Comparison of ENCODE assay signal across 18 cellular contexts in the genomic region with DNA sequence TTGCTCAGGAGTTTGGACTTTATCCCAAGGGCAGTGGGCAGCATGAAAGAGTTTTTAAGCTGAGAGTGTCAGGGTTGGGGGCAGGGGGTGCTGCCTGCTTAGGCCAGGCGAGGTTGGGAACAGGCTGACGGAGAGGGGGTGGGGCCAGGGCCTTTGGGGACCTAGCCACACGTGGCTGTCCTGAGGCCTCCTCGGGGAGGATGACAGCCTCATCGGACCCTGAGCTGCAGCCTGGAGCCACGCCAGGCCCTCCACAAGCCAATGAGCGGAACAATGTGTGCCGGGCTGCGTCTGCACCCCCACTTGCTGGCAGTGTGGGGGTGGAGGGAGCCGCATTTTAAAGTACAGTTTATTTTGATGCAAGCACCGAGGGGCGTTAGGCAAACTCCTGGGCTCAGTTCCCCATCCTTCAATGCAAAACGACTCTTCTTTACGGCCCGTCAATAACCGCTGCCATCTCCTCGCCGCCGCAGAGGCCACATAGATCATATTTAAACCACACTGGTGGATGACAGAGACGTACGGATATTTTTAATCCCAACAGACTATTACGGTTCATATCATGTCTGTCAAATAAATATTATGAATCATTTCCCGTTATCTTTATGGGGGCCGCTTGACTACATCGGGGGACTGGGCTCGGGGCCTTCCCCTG. TPM values are rescaled to one million over a fixed set of nuclear protein-coding genes. Genes with fewer than 3 reads are reported as not detected.
A peak's percentile ranks its signal among the peaks of the same experiment; 100 is the strongest.
DNase-seq lines count a peak whose midpoint lies in the region; ATAC-seq and TF ChIP-seq lines count a peak whose summit lies in the region.
"Had no signal": no experiment of that assay in that cellular context is flagged by ENCODE, and none has a peak within 500 bp of the region (broad histone marks: within the 10 kb centered on the region; RNA-seq: fewer than 3 reads in every experiment).

No MANE protein-coding gene starts in this region.

- H3K27ac ChIP-seq in tibial artery (no peak overlapping the region), PC-9 (no peak overlapping the region)
- H3K27ac ChIP-seq: 22Rv1, brain microvascular endothelial cell, C4-2B, esophagus squamous epithelium, transverse colon had no signal

- H3K27me3 Mint-ChIP-seq in mesothelial cell of epicardium (ENCODE audit: low read depth) = peaks cover 8% of the 10 kb centered on the region
- H3K27me3 Mint-ChIP-seq in immature natural killer cell (ENCODE audit: low read depth in 3 of 3) = peaks cover 0 to 7% (median 3%) of the 10 kb centered on the region in 3 donors

- no peak overlapping the region for H3K27ac Mint-ChIP-seq in mesothelial cell of epicardium
- H3K27ac Mint-ChIP-seq in immature natural killer cell = no peak overlapping the region

- TF ChIP-seq CTCF in mesothelial cell of epicardium (IDR thresholded peaks at IDR 0.05; ENCODE audit: unreplicated experiment) = no peak
- no peak for TF ChIP-seq CTCF in tibial artery (IDR thresholded peaks at IDR 0.05)
- no peak for TF ChIP-seq CTCF in PC-9 (conservative IDR thresholded peaks at IDR 0.05)

- no peaks in the 10 kb centered on the region for H4K20me1 ChIP-seq in PC-9 (ENCODE audit: insufficient read depth)

- ATAC-seq in Right ventricle myocardium superior (ENCODE audit: poor library complexity) = no peak

- no peak overlapping the region for H3K4me3 ChIP-seq in tibial artery
- no peak overlapping the region for H3K4me3 ChIP-seq in PC-9
- H3K4me3 ChIP-seq: dorsolateral prefrontal cortex, esophagus squamous epithelium, transverse colon had no signal

- CTCF ChIA-PET in PC-9 (lab: Charles Lee) = interaction anchor here (0.6 kb wide), 2 partner anchors 518 to 583 kb away, joined by 3 to 11 read pairs; partner anchors contain the start of gene SARDH

- H3K4me1 Mint-ChIP-seq in mesothelial cell of epicardium (peaks cover 57% of the 10 kb centered on the region), immature natural killer cell (peaks cover 6% of the 10 kb centered on the region in 2 donors)

- H2AFZ ChIP-seq in PC-9 = no peak overlapping the region

- H3K4me2 ChIP-seq in PC-9 = no peak overlapping the region

- H3F3A ChIP-seq in PC-9 (ENCODE audit: insufficient read depth, low read depth) = peaks cover 15% of the 10 kb centered on the region; the same call in 1 of the 2 replicates

- H3K27me3 ChIP-seq in tibial artery = peaks cover 0 to 10% of the 10 kb centered on the region in 2 donors
- no peaks in the 10 kb centered on the region for H3K27me3 ChIP-seq in PC-9 (ENCODE audit: insufficient read depth, low read depth)
- H3K27me3 ChIP-seq: brain microvascular endothelial cell, dorsolateral prefrontal cortex, transverse colon had no signal

- H3K9me3 Mint-ChIP-seq in mesothelial cell of epicardium (no peaks in the 10 kb centered on the region), immature natural killer cell (no peaks in the 10 kb centered on the region)
- H3K9me3 Mint-ChIP-seq: activated naive CD4-positive, alpha-beta T cell treated with anti-CD3 and anti-CD28 coated beads, Interleukin-2, amount 10 ng/mL, durations not matched to agents 7 days and 5 days; naive B cell had no signal

- no peaks in the 10 kb centered on the region for H3K36me3 Mint-ChIP-seq in mesothelial cell of epicardium
- H3K36me3 Mint-ChIP-seq in immature natural killer cell = no peaks in the 10 kb centered on the region
- H3K36me3 Mint-ChIP-seq: activated naive CD4-positive, alpha-beta T cell treated with anti-CD3 and anti-CD28 coated beads, Interleukin-2, amount 10 ng/mL, durations not matched to agents 7 days and 5 days; naive B cell had no signal

- H3K79me2 ChIP-seq in PC-9 (ENCODE audit: low read depth) = no peaks in the 10 kb centered on the region

- no TSS peak for BruUV-seq in PC-9 (replicated peaks; lab: Mats Ljungman, UMichigan)

- no peaks in the 10 kb centered on the region for H3K36me3 ChIP-seq in tibial artery
- H3K36me3 ChIP-seq in PC-9 (ENCODE audit: low read depth) = no peaks in the 10 kb centered on the region
- H3K36me3 ChIP-seq: brain microvascular endothelial cell, esophagus squamous epithelium, transverse colon had no signal

- no peaks in the 10 kb centered on the region for H3K9me2 ChIP-seq in PC-9 (ENCODE audit: insufficient read depth)

- DNase-seq in NCI-H1105 treated with DMSO at 0.1 percent for 48 hours (lab: John Stamatoyannopoulos, UW) (peak; percentile 2), NCI-H1105 (lab: John Stamatoyannopoulos, UW) (no peak), Right ventricle myocardium superior (peak; percentile 65), mesothelial cell of epicardium (ENCODE audit: low spot score in 2 of 2, unreplicated experiment in 2 of 2) (no peak), tibial artery (peak; percentile 19 to 54), immature natural killer cell (no peak), NCI-H446 treated with DMSO at 0.1 percent for 48 hours (lab: John Stamatoyannopoulos, UW) (no peak), PC-9 (no peak)
- DNase-seq: activated naive CD4-positive, alpha-beta T cell treated with anti-CD3 and anti-CD28 coated beads, Interleukin-2, amount 10 ng/mL, durations not matched to agents 7 days and 5 days; brain microvascular endothelial cell; dorsolateral prefrontal cortex; esophagus squamous epithelium; naive B cell; NCI-H2029 treated with DMSO at 0.1 percent for 48 hours; stimulated activated CD4-positive, alpha-beta T cell treated with anti-CD3 and anti-CD28 coated beads, Interleukin-4, amount 100 ng/mL, for 4 hours had no signal

- H3K4me3 Mint-ChIP-seq in mesothelial cell of epicardium (peak overlapping the region; percentile 34), immature natural killer cell (no peak overlapping the region)
- H3K4me3 Mint-ChIP-seq: activated naive CD4-positive, alpha-beta T cell treated with anti-CD3 and anti-CD28 coated beads, Interleukin-2, amount 10 ng/mL, durations not matched to agents 7 days and 5 days had no signal

- POLR2A ChIA-PET in PC-9 (lab: Charles Lee; ENCODE audit: unreplicated experiment) = no interaction called here

- peaks cover 0 to 42% (median 33%) of the 10 kb centered on the region in 4 donors for H3K4me1 ChIP-seq in tibial artery
- peaks cover 8% of the 10 kb centered on the region for H3K4me1 ChIP-seq in PC-9 (replicated peaks; ENCODE audit: insufficient read depth)

- H3K9me3 ChIP-seq in tibial artery = no peaks in the 10 kb centered on the region
- H3K9me3 ChIP-seq in PC-9 (ENCODE audit: insufficient read depth, low read depth) = no peaks in the 10 kb centered on the region
- H3K9me3 ChIP-seq: esophagus squamous epithelium, transverse colon had no signal

- intact Hi-C loops in Right ventricle myocardium superior (cut with DNase I) = no loop called here
- intact Hi-C loops in tibial artery (cut with DNase I; ENCODE audit: low total_unique reads) = no loop called here
- intact Hi-C loops in PC-9 (cut with micrococcal nuclease; ENCODE audit: unreplicated experiment) = no loop called here

RNA-seq across cellular contexts. Expression of gene RXRA, which starts 5.2 kb away (rescaled TPM):
- total RNA-seq in Right ventricle myocardium superior (89.0 TPM), mesothelial cell of epicardium (43.7 to 46.0 TPM (median 45.0 TPM) in 3 replicates), PC-9 (2021) (116 and 146 TPM in 2 replicates)
- polyA plus RNA-seq in immature natural killer cell = 1 to 10 TPM; 1.0 to 4.4 (median 1.9) TPM

Comparison
In these comparisons a context has a peak if more than half of its experiments do, and no peak if none do; other contexts are left out.
1. DNase-seq: peak in NCI-H1105 treated with DMSO at 0.1 percent for 48 hours (single experiment), Right ventricle myocardium superior (single experiment) and tibial artery (2 of 2); none in NCI-H1105 (single experiment), mesothelial cell of epicardium (0 of 2), immature natural killer cell (0 of 3), NCI-H446 treated with DMSO at 0.1 percent for 48 hours (single experiment) and PC-9 (0 of 2).